ENCODE assay signal across 8 cellular contexts in genomic region chr12:100141998-100142850, GRCh38. TPM values are rescaled to one million over a fixed set of nuclear protein-coding genes. Genes with fewer than 3 reads are reported as not detected.
DNase-seq lines count a peak whose midpoint lies in the region; ATAC-seq and TF ChIP-seq lines count a peak whose summit lies in the region.

No MANE protein-coding gene starts in this region.

- no peaks in the 10 kb centered on the region for H3K27me3 ChIP-seq in tibial artery

- peak overlapping the region; percentile 93 for H3K4me3 Mint-ChIP-seq in activated T-cell treated with anti-CD3 and anti-CD28 coated beads, Interleukin-2, amount 50 U/mL, for 4 hours
- H3K4me3 Mint-ChIP-seq in nephron progenitor cell = peak overlapping the region; percentile 89

- no peaks in the 10 kb centered on the region for H3K9me3 ChIP-seq in tibial artery

- intact Hi-C loops in tibial artery (cut with DNase I; ENCODE audit: low total_unique reads) = loop anchor here (5.0 kb wide), 1 partner anchor 230 kb away; no protein-coding TSS in a partner anchor

- H3K9me3 Mint-ChIP-seq in activated T-cell treated with anti-CD3 and anti-CD28 coated beads, Interleukin-2, amount 50 U/mL, for 4 hours = no peaks in the 10 kb centered on the region
- H3K9me3 Mint-ChIP-seq in nephron progenitor cell = peaks cover 10% of the 10 kb centered on the region

- peak overlapping the region; percentile 100 for H3K27ac ChIP-seq in tibial artery

- H3K27ac Mint-ChIP-seq in nephron progenitor cell = peak overlapping the region; percentile 99

- no peaks in the 10 kb centered on the region for H3K27me3 Mint-ChIP-seq in activated T-cell treated with anti-CD3 and anti-CD28 coated beads, Interleukin-2, amount 50 U/mL, for 4 hours (ENCODE audit: low read depth)
- no peaks in the 10 kb centered on the region for H3K27me3 Mint-ChIP-seq in nephron progenitor cell (ENCODE audit: low read depth, poor library complexity)

- ATAC-seq in GM18868 (IDR thresholded peaks at IDR 0.05; ENCODE audit: unreplicated experiment) (peak; percentile 41), HG03095 (IDR thresholded peaks at IDR 0.05; ENCODE audit: unreplicated experiment) (peak; percentile 38)
- ATAC-seq in activated T-cell treated with anti-CD3 and anti-CD28 coated beads, Interleukin-2, amount 50 U/mL, for 4 hours = peak; percentile 61 to 65

- peaks cover 0 to 46% (median 26%) of the 10 kb centered on the region in 4 donors for H3K4me1 ChIP-seq in tibial artery

- H3K4me3 ChIP-seq in fibroblast of pulmonary artery (replicated peaks; ENCODE audit: low read depth, low read length) (peak overlapping the region; percentile 94), tibial artery (peak overlapping the region; percentile 97 to 99)

- H3K36me3 Mint-ChIP-seq in activated T-cell treated with anti-CD3 and anti-CD28 coated beads, Interleukin-2, amount 50 U/mL, for 4 hours (ENCODE audit: insufficient read depth) = no peaks in the 10 kb centered on the region
- H3K36me3 Mint-ChIP-seq in nephron progenitor cell (ENCODE audit: low read depth) = peaks cover 5% of the 10 kb centered on the region

- H3K36me3 ChIP-seq in tibial artery = no peaks in the 10 kb centered on the region

- peaks cover 45% of the 10 kb centered on the region for H3K4me1 Mint-ChIP-seq in activated T-cell treated with anti-CD3 and anti-CD28 coated beads, Interleukin-2, amount 50 U/mL, for 4 hours (ENCODE audit: low read depth)
- H3K4me1 Mint-ChIP-seq in nephron progenitor cell = peaks cover 32% of the 10 kb centered on the region

- TF ChIP-seq CTCF in fibroblast of pulmonary artery (IDR thresholded peaks at IDR 0.05; ENCODE audit: low read length, missing control alignments) (no peak), nephron progenitor cell (IDR thresholded peaks at IDR 0.05) (no peak), tibial artery (IDR thresholded peaks at IDR 0.05) (peak in 1 of 2 experiments; percentile 9)

- DNase-seq in Ammon's horn (ENCODE audit: low spot score) = peak; percentile 62
- peak; percentile 48 for DNase-seq in NCI-H526 treated with DMSO at 0.1 percent for 48 hours (lab: John Stamatoyannopoulos, UW)
- peak; percentile 27 for DNase-seq in activated T-cell treated with anti-CD3 and anti-CD28 coated beads, Interleukin-2, amount 50 U/mL, for 4 hours
- peak; percentile 3 for DNase-seq in fibroblast of pulmonary artery (ENCODE audit: low read depth)
- peak; percentile 80 for DNase-seq in nephron progenitor cell
- DNase-seq in tibial artery = peak; percentile 40 to 77

RNA-seq across cellular contexts. Expression of gene BLTP3B, which starts 0.5 kb away (rescaled TPM):
- 10 to 100 TPM; 52.2 to 56.3 (median 54.6) TPM for total RNA-seq in activated T-cell treated with anti-CD3 and anti-CD28 coated beads, Interleukin-2, amount 50 U/mL, for 4 hours

RNA-seq across cellular contexts. Expression of gene ACTR6, which starts 58.4 kb away (rescaled TPM):
- total RNA-seq in activated T-cell treated with anti-CD3 and anti-CD28 coated beads, Interleukin-2, amount 50 U/mL, for 4 hours = 10 to 100 TPM; 23.2 to 26.3 (median 26.2) TPM

Comparison
In these comparisons a context has a peak if more than half of its experiments do, and no peak if none do; other contexts are left out.
1. Peak in every context shown above with its lines: DNase-seq, ATAC-seq, H3K4me3 ChIP-seq and H3K27ac ChIP-seq.
2. DNase-seq: peak in every context shown above with its lines; median percentile 80 in nephron progenitor cell; 62 in Ammon's horn; 58 in tibial artery; 48 in NCI-H526 treated with DMSO at 0.1 percent for 48 hours; 27 in activated T-cell treated with anti-CD3 and anti-CD28 coated beads, Interleukin-2, amount 50 U/mL, for 4 hours; 3 in fibroblast of pulmonary artery.